Comparison of ENCODE assay signal across 11 cellular contexts in genomic region chr11:93689166-93689734, GRCh38. TPM values are rescaled to one million over a fixed set of nuclear protein-coding genes. Genes with fewer than 3 reads are reported as not detected.
DNase-seq lines count a peak whose midpoint lies in the region; ATAC-seq and TF ChIP-seq lines count a peak whose summit lies in the region.
"Had no signal": no experiment of that assay in that cellular context is flagged by ENCODE, and none has a peak within 500 bp of the region (broad histone marks: within the 10 kb centered on the region; RNA-seq: fewer than 3 reads in every experiment).

No MANE protein-coding gene starts in this region.

- H3K27ac Mint-ChIP-seq in effector memory CD8-positive, alpha-beta T cell, result peak overlapping the region; percentile 5 to 44
- H3K27ac Mint-ChIP-seq: progenitor cell of endocrine pancreas had no signal

- H3K27me3 ChIP-seq in gastrocnemius medialis, result no peaks in the 10 kb centered on the region

- ATAC-seq in GM18520 (IDR thresholded peaks at IDR 0.05; ENCODE audit: unreplicated experiment) (peak; percentile 92), GM21390 (IDR thresholded peaks at IDR 0.05; ENCODE audit: unreplicated experiment) (peak; percentile 48), HG03442 (IDR thresholded peaks at IDR 0.05; ENCODE audit: unreplicated experiment) (peak; percentile 84), gastrocnemius medialis (no peak)
- no peak for ATAC-seq in effector memory CD8-positive, alpha-beta T cell (replicated peaks)

- TF ChIP-seq CTCF in gastrocnemius medialis (IDR thresholded peaks at IDR 0.05 in 4 of 5, conservative IDR thresholded peaks at IDR 0.05 in 1 of 5), result no peak

- intact Hi-C loops in gastrocnemius medialis (cut with DNase I; ENCODE audit: low total_unique reads), result no loop called here

- H3K9me3 ChIP-seq in gastrocnemius medialis, result no peaks in the 10 kb centered on the region

- H3K9me3 Mint-ChIP-seq in effector memory CD8-positive, alpha-beta T cell, result no peaks in the 10 kb centered on the region

- no peaks in the 10 kb centered on the region for H3K27me3 Mint-ChIP-seq in effector memory CD8-positive, alpha-beta T cell
- H3K27me3 Mint-ChIP-seq: progenitor cell of endocrine pancreas had no signal

- H3K36me3 Mint-ChIP-seq in effector memory CD8-positive, alpha-beta T cell (ENCODE audit: insufficient read depth), result peaks cover 45% of the 10 kb centered on the region

- DNase-seq in effector memory CD8-positive, alpha-beta T cell, result no peak
- DNase-seq in SHP77 treated with DMSO at 0.1 percent for 48 hours (lab: John Stamatoyannopoulos, UW), result no peak
- no peak for DNase-seq in CD1c-positive myeloid dendritic cell (ENCODE audit: extremely low spot score)
- no peak for DNase-seq in gastrocnemius medialis
- DNase-seq: caudate nucleus, DMS79, NCI-H1694 treated with DMSO at 0.1 percent for 48 hours had no signal

- H3K27ac ChIP-seq in gastrocnemius medialis, result no peak overlapping the region

- no peak for TF ChIP-seq POLR2A in gastrocnemius medialis (IDR thresholded peaks at IDR 0.05)

- no peak overlapping the region for H3K4me3 ChIP-seq in gastrocnemius medialis

- H3K4me1 ChIP-seq in gastrocnemius medialis, result no peaks in the 10 kb centered on the region

- no peak overlapping the region for H3K4me3 Mint-ChIP-seq in effector memory CD8-positive, alpha-beta T cell

- in situ Hi-C loops in gastrocnemius medialis (cut with MboI; ENCODE audit: low sequenced_read_pairs in 4 of 4), result loop anchor here in 1 of 4 donors (10.0 kb wide), 1 partner anchor 46 kb away; no protein-coding TSS in a partner anchor

- peaks cover 0 to 13% of the 10 kb centered on the region in 2 donors for H3K4me1 Mint-ChIP-seq in effector memory CD8-positive, alpha-beta T cell (ENCODE audit: low read depth in 2 of 2)

- H3K36me3 ChIP-seq in gastrocnemius medialis, result peaks cover 0 to 54% of the 10 kb centered on the region in 2 donors

RNA-seq across cellular contexts. Expression of gene CEP295, which starts 27.8 kb away (rescaled TPM):
- 10 to 100 TPM in 1 of 4 donors, 1 to 10 TPM in 3; 6.7 to 15.3 (median 8.9) TPM for total RNA-seq in gastrocnemius medialis

RNA-seq across cellular contexts. Expression of gene TAF1D, which starts 52.0 kb away (rescaled TPM):
- total RNA-seq in gastrocnemius medialis, result 10 to 100 TPM; 42.6 to 85.5 (median 55.0) TPM

RNA-seq across cellular contexts. Expression of gene C11orf54, which starts 52.2 kb away (rescaled TPM):
- total RNA-seq in gastrocnemius medialis, result 10 to 100 TPM; 33.3 to 71.0 (median 42.0) TPM

Comparison
In these comparisons a context has a peak if more than half of its experiments do, and no peak if none do; other contexts are left out.
1. ATAC-seq: peak in GM18520 (single experiment), GM21390 (single experiment) and HG03442 (single experiment); none in effector memory CD8-positive, alpha-beta T cell (single experiment) and gastrocnemius medialis (0 of 2).